In genomic region chr2:172578054-172578453, GRCh38 we compare ENCODE assay signal across 19 cellular contexts. TPM values are rescaled to one million over a fixed set of nuclear protein-coding genes. Genes with fewer than 3 reads are reported as not detected.
DNase-seq lines count a peak whose midpoint lies in the region; ATAC-seq, FAIRE-seq and TF ChIP-seq lines count a peak whose summit lies in the region.
"Had no signal": no experiment of that assay in that cellular context is flagged by ENCODE, and none has a peak within 500 bp of the region (broad histone marks: within the 10 kb centered on the region; RNA-seq: fewer than 3 reads in every experiment).

No MANE protein-coding gene starts in this region.

- H3K36me3 ChIP-seq in K562 (ENCODE audit: control insufficient read depth, insufficient read depth, low read length) = peaks cover 52% of the 10 kb centered on the region
- H3K36me3 ChIP-seq in pancreas = no peaks in the 10 kb centered on the region

- TF ChIP-seq RAD21 in K562 (CRISPR knock-in tag; conservative IDR thresholded peaks at IDR 0.05 in 1 of 2, IDR thresholded peaks at IDR 0.05 in 1 of 2) = no peak

- H3K36me3 Mint-ChIP-seq in natural killer cell (peaks cover 70% of the 10 kb centered on the region), chondrocyte (ENCODE audit: low read depth) (peaks cover 48% of the 10 kb centered on the region)
- peaks cover 69% of the 10 kb centered on the region for H3K36me3 Mint-ChIP-seq in natural killer cell treated with Interleukin-12 subunit alpha and Interleukin-12 subunit beta and Interleukin-15 and Interleukin-18, amount 100 ng/mL, for 72 hours

- intact Hi-C loops in natural killer cell (cut with micrococcal nuclease) (no loop called here), K562 (cut with micrococcal nuclease) (no loop called here), pancreas (cut with DNase I) (no loop called here)

- H3K9me3 Mint-ChIP-seq in natural killer cell = peaks cover 3 to 21% of the 10 kb centered on the region in 2 donors
- H3K9me3 Mint-ChIP-seq in natural killer cell treated with Interleukin-12 subunit alpha and Interleukin-12 subunit beta and Interleukin-15 and Interleukin-18, amount 100 ng/mL, for 72 hours = peaks cover 13% of the 10 kb centered on the region
- H3K9me3 Mint-ChIP-seq in chondrocyte (ENCODE audit: low read depth) = peaks cover 43% of the 10 kb centered on the region

- WGBS in K562 (ENCODE audit: insufficient coverage, low coverage, missing lambda C conversion rate) = 65% methylated on average over 1 of the region's 1 CpG
- WGBS in pancreas, 2 donors = 95 to 97% methylated on average over 1 of the region's 1 CpG

- TF ChIP-seq POLR2A in K562 (conservative IDR thresholded peaks at IDR 0.05) = no peak

- POLR2A ChIA-PET in K562 (lab: Yijun Ruan, JAX) = interaction anchor here (1.9 kb wide), 1 partner anchor 13 kb away, joined by 5 read pairs; no protein-coding TSS in a partner anchor

- H2AFZ ChIP-seq in K562 (ENCODE audit: low read depth, low read length) = no peak overlapping the region

- H3K4me1 ChIP-seq in K562 (replicated peaks in 1 of 2; ENCODE audit: control insufficient read depth in 2 of 2, insufficient read depth in 2 of 2, low read length in 2 of 2) = no peaks in the 10 kb centered on the region
- no peaks in the 10 kb centered on the region for H3K4me1 ChIP-seq in pancreas
- H3K4me1 ChIP-seq: SJCRH30 had no signal

- ATAC-seq in natural killer cell = no peak
- no peak for ATAC-seq in natural killer cell treated with Interleukin-12 subunit alpha and Interleukin-12 subunit beta and Interleukin-15 and Interleukin-18, amount 100 ng/mL, for 72 hours
- ATAC-seq in K562 = no peak
- ATAC-seq in pancreas = no peak
- ATAC-seq: HCT116 had no signal

- CTCF ChIA-PET in K562 (lab: Yijun Ruan, JAX; ENCODE audit: low intra/inter-chr PET ratio) = no interaction called here

- no peak overlapping the region for H3K4me3 ChIP-seq in K562
- H3K4me3 ChIP-seq in pancreas = no peak overlapping the region
- H3K4me3 ChIP-seq: SJCRH30 had no signal

- FAIRE-seq in K562 (lab: Jason Lieb, UNC) (no peak), pancreas (lab: Jason Lieb, UNC) (peak; percentile 45)

- H4K20me1 ChIP-seq in K562 (replicated peaks; ENCODE audit: control insufficient read depth, insufficient read depth, low read length) = no peaks in the 10 kb centered on the region

- H3K27me3 ChIP-seq in K562 (ENCODE audit: control insufficient read depth in 2 of 2, insufficient read depth in 2 of 2, low read length in 2 of 2) = no peaks in the 10 kb centered on the region
- H3K27me3 ChIP-seq in pancreas = no peaks in the 10 kb centered on the region
- H3K27me3 ChIP-seq: SJCRH30 had no signal

- DNase-seq in DMS53 (lab: John Stamatoyannopoulos, UW) = peak; percentile 14
- no peak for DNase-seq in DMS53 treated with DMSO at 0.1 percent for 48 hours (lab: John Stamatoyannopoulos, UW; ENCODE audit: unreplicated experiment)
- DNase-seq in natural killer cell = no peak
- no peak for DNase-seq in natural killer cell treated with Interleukin-12 subunit alpha and Interleukin-12 subunit beta and Interleukin-15 and Interleukin-18, amount 100 ng/mL, for 72 hours (ENCODE audit: low spot score)
- DNase-seq in K562 (ENCODE audit: extremely low read depth in 1 of 4, low spot score in 3 of 4) = no peak
- DNase-seq in pancreas = no peak
- DNase-seq in chondrocyte (ENCODE audit: low spot score) = no peak
- no peak for DNase-seq in activated CD4-positive, alpha-beta T cell treated with anti-CD3 and anti-CD28 coated beads, Interleukin-2, amount 50 U/mL, for 48 hours
- DNase-seq: Calu3; CD4-positive, alpha-beta memory T cell; DMS79; KG1; NCI-H187; NCI-H526 treated with DMSO at 0.1 percent for 48 hours; NK-92 treated with Interleukin-12 subunit alpha and Interleukin-12 subunit beta, amount 100 ng/mL, for 24 hours; SJCRH30 had no signal

- H3K27ac Mint-ChIP-seq in natural killer cell = no peak overlapping the region
- no peak overlapping the region for H3K27ac Mint-ChIP-seq in natural killer cell treated with Interleukin-12 subunit alpha and Interleukin-12 subunit beta and Interleukin-15 and Interleukin-18, amount 100 ng/mL, for 72 hours
- H3K27ac Mint-ChIP-seq in chondrocyte (ENCODE audit: unreplicated experiment) = no peak overlapping the region
- H3K27ac Mint-ChIP-seq: CD4-positive, alpha-beta memory T cell had no signal

- H3K9ac ChIP-seq in K562 (ENCODE audit: insufficient read depth in 1 of 2, low read depth in 2 of 2, low read length in 2 of 2) = no peak overlapping the region

- H3K27me3 Mint-ChIP-seq in natural killer cell (ENCODE audit: low read depth in 2 of 2) (no peaks in the 10 kb centered on the region), chondrocyte (ENCODE audit: low read depth) (no peaks in the 10 kb centered on the region)
- H3K27me3 Mint-ChIP-seq in natural killer cell treated with Interleukin-12 subunit alpha and Interleukin-12 subunit beta and Interleukin-15 and Interleukin-18, amount 100 ng/mL, for 72 hours = no peaks in the 10 kb centered on the region
- H3K27me3 Mint-ChIP-seq: CD4-positive, alpha-beta memory T cell had no signal

- TF ChIP-seq CTCF in natural killer cell (IDR thresholded peaks at IDR 0.05) = no peak
- no peak for TF ChIP-seq CTCF in K562 (IDR thresholded peaks at IDR 0.05 in 2 of 3, conservative IDR thresholded peaks at IDR 0.05 in 1 of 3; ENCODE audit: insufficient read depth in 2 of 3, low read depth in 1 of 3, low read length in 3 of 3)
- TF ChIP-seq CTCF in pancreas (IDR thresholded peaks at IDR 0.05) = no peak
- no peak for TF ChIP-seq CTCF in chondrocyte (IDR thresholded peaks at IDR 0.05)

- H3K4me2 ChIP-seq in K562 (ENCODE audit: insufficient read depth, low read length) = no peak overlapping the region

- H3K9me3 ChIP-seq in K562 (replicated peaks; ENCODE audit: control insufficient read depth, insufficient read depth, low read depth, low read length) = peaks cover 33% of the 10 kb centered on the region
- no peaks in the 10 kb centered on the region for H3K9me3 ChIP-seq in pancreas

- H3K4me1 Mint-ChIP-seq in natural killer cell (peaks cover 6 to 11% of the 10 kb centered on the region in 2 donors), chondrocyte (ENCODE audit: low read depth) (peaks cover 9% of the 10 kb centered on the region)
- peaks cover 10% of the 10 kb centered on the region in 2 donors for H3K4me1 Mint-ChIP-seq in natural killer cell treated with Interleukin-12 subunit alpha and Interleukin-12 subunit beta and Interleukin-15 and Interleukin-18, amount 100 ng/mL, for 72 hours (ENCODE audit: low read depth in 2 of 2)

- H3K27ac ChIP-seq in K562 (ENCODE audit: extremely low read depth, low read depth, low read length) (no peak overlapping the region), pancreas (no peak overlapping the region)
- H3K27ac ChIP-seq: 22Rv1, RWPE1, SJCRH30 had no signal

- TF ChIP-seq EP300 in K562 (IDR thresholded peaks at IDR 0.05; ENCODE audit: low read length) = no peak

- BruUV-seq in K562 (replicated peaks; lab: Mats Ljungman, UMichigan) = no TSS peak

- no peaks in the 10 kb centered on the region for H3K9me1 ChIP-seq in K562 (ENCODE audit: control insufficient read depth, insufficient read depth, low read length)

- in situ Hi-C loops in K562 (cut with MboI) = no loop called here

- peaks cover 51% of the 10 kb centered on the region for H3K79me2 ChIP-seq in K562 (ENCODE audit: control insufficient read depth, insufficient read depth, low read length)

- peak overlapping the region; percentile 22 for H3K4me3 Mint-ChIP-seq in natural killer cell
- no peak overlapping the region for H3K4me3 Mint-ChIP-seq in natural killer cell treated with Interleukin-12 subunit alpha and Interleukin-12 subunit beta and Interleukin-15 and Interleukin-18, amount 100 ng/mL, for 72 hours
- H3K4me3 Mint-ChIP-seq in chondrocyte (ENCODE audit: unreplicated experiment) = no peak overlapping the region
- H3K4me3 Mint-ChIP-seq: CD4-positive, alpha-beta memory T cell had no signal

TF ChIP-seq in K562, 482 proteins besides CTCF, POLR2A, EP300 and RAD21 (continues in another document):
- no peak for TF ChIP-seq JUND (IDR thresholded peaks at IDR 0.05; ENCODE audit: borderline replicate concordance, low read depth, low read length)
- TF ChIP-seq JUND (tag; IDR thresholded peaks at IDR 0.05; ENCODE audit: borderline replicate concordance, low read depth, low read length) = 0 out of 3 replicates have a peak, but pooled peaks have one; percentile 17
- peak; percentile 98 for TF ChIP-seq ZFP1 (CRISPR knock-in tag; IDR thresholded peaks at IDR 0.05)
- peak; percentile 98 for TF ChIP-seq TRIM28 (IDR thresholded peaks at IDR 0.05)
- TF ChIP-seq CBX3 (IDR thresholded peaks at IDR 0.05; ENCODE audit: borderline replicate concordance in 1 of 2, low read length in 2 of 2) = peak in 1 of 2 experiments; percentile 95; a peak in 2 of 3 replicates

RNA-seq across cellular contexts. Expression of gene PDK1, which starts 22.2 kb away (rescaled TPM):
- total RNA-seq in natural killer cell (10 to 100 TPM; 17.3 to 29.1 (median 22.6) TPM), K562 (2014; rRNA removed) (14.0 and 18.0 TPM in 2 replicates), K562 (2014; rRNA removed; fragmentation: Illumina TruSeq; extraction: Trizol) (13.9 and 19.2 TPM in 2 replicates), K562 (2015; rRNA removed; fragmentation: Illumina TruSeq; extraction: Trizol) (6.9 TPM in 2 replicates), K562 (2021) (13.4 and 15.1 TPM in 2 replicates), pancreas (10 to 100 TPM in 1 of 6 donors, 1 to 10 TPM in 5; 5.5 to 12.4 (median 7.9) TPM), chondrocyte (13.9 to 27.9 TPM (median 27.6 TPM) in 3 replicates)
- 10 to 100 TPM; 22.3 to 34.9 TPM for total RNA-seq in natural killer cell treated with Interleukin-12 subunit alpha and Interleukin-12 subunit beta and Interleukin-15 and Interleukin-18, amount 100 ng/mL, for 72 hours
- total RNA-seq in K562 (2011; cell fraction: chromatin; rRNA removed; ENCODE audit: low replicate concordance) = 151 and 203 TPM in 2 replicates
- 36.9 and 40.5 TPM in 2 replicates for total RNA-seq in K562 (2011; cell fraction: nucleolus; rRNA removed)
- total RNA-seq in K562 (2011; cell fraction: nucleoplasm; rRNA removed) = 71.6 and 105 TPM in 2 replicates
- polyA plus RNA-seq in K562 (2011; rRNA removed) (155 and 176 TPM in 2 replicates), K562 (2014; fragmentation: Illumina TruSeq; extraction: Trizol) (14.6 and 17.2 TPM in 2 replicates), K562 (2014; fragmentation: Nextera tagmentation; extraction: Ambion mirVana) (1 to 10 TPM; 3.5 to 4.2 TPM), K562 (2014; rRNA removed) (12.3 and 12.7 TPM in 2 replicates), pancreas (1 to 10 TPM; 1.2 to 3.1 TPM)
- 57.1 and 62.9 TPM in 2 replicates for polyA plus RNA-seq in K562 (2011; cell fraction: cytosol; rRNA removed)
- 119 and 188 TPM in 2 replicates for polyA plus RNA-seq in K562 (2011; cell fraction: nucleus; rRNA removed)
- 10.5 and 15.1 TPM in 2 replicates for polyA plus RNA-seq in K562 (2012)
- 299 and 351 TPM in 2 replicates for polyA minus RNA-seq in K562 (2011; rRNA and poly(A)+ RNA removed)
- 75.0 and 80.5 TPM in 2 replicates for polyA minus RNA-seq in K562 (2011; cell fraction: cytosol; rRNA and poly(A)+ RNA removed)
- 64.0 and 112 TPM in 2 replicates for polyA minus RNA-seq in K562 (2011; cell fraction: nucleus; rRNA and poly(A)+ RNA removed)
